ENCODE assay signal across 16 cellular contexts in genomic region chr16:67312450-67313118, GRCh38. TPM values are rescaled to one million over a fixed set of nuclear protein-coding genes. Genes with fewer than 3 reads are reported as not detected.
DNase-seq lines count a peak whose midpoint lies in the region; ATAC-seq, FAIRE-seq and TF ChIP-seq lines count a peak whose summit lies in the region.
"Had no signal": no experiment of that assay in that cellular context is flagged by ENCODE, and none has a peak within 500 bp of the region (broad histone marks: within the 10 kb centered on the region; RNA-seq: fewer than 3 reads in every experiment).

No MANE protein-coding gene starts in this region.

- FAIRE-seq in keratinocyte (lab: Jason Lieb, UNC) = no peak
- FAIRE-seq: kidney had no signal

- no peaks in the 10 kb centered on the region for H3K9me1 ChIP-seq in keratinocyte (ENCODE audit: control insufficient read depth, extremely low read depth, insufficient read depth, low read length)

- H3K9me3 Mint-ChIP-seq in activated T-cell treated with anti-CD3 and anti-CD28 coated beads, Interleukin-2, amount 50 U/mL, for 72 hours = no peaks in the 10 kb centered on the region
- H3K9me3 Mint-ChIP-seq in activated T-helper 17 cell treated with anti-CD3 and anti-CD28 coated beads, Interleukin-2, amount 50 U/mL, for 72 hours = no peaks in the 10 kb centered on the region
- no peaks in the 10 kb centered on the region for H3K9me3 Mint-ChIP-seq in CD8-positive, alpha-beta memory T cell

- no peak overlapping the region for H3K9ac ChIP-seq in keratinocyte (ENCODE audit: control insufficient read depth, extremely low read depth, insufficient read depth, low read length)

- no peak overlapping the region for H3K4me2 ChIP-seq in keratinocyte (ENCODE audit: control insufficient read depth, extremely low read depth, insufficient read depth, low read depth, low read length)

- intact Hi-C loops in transverse colon (cut with DNase I; ENCODE audit: low total_unique reads) (no loop called here), lower lobe of right lung (cut with DNase I) (no loop called here)

- H3K27me3 Mint-ChIP-seq in activated T-cell treated with anti-CD3 and anti-CD28 coated beads, Interleukin-2, amount 50 U/mL, for 72 hours (ENCODE audit: low read depth) = no peaks in the 10 kb centered on the region
- H3K27me3 Mint-ChIP-seq in activated T-helper 17 cell treated with anti-CD3 and anti-CD28 coated beads, Interleukin-2, amount 50 U/mL, for 72 hours = peaks cover 3% of the 10 kb centered on the region
- peaks cover 3 to 20% of the 10 kb centered on the region in 2 donors for H3K27me3 Mint-ChIP-seq in CD8-positive, alpha-beta memory T cell

- H3K36me3 ChIP-seq in keratinocyte (ENCODE audit: control insufficient read depth in 2 of 2, extremely low read depth in 1 of 2, insufficient read depth in 2 of 2, low read length in 2 of 2) (no peaks in the 10 kb centered on the region), transverse colon (no peaks in the 10 kb centered on the region), lower lobe of right lung (no peaks in the 10 kb centered on the region)
- no peaks in the 10 kb centered on the region for H3K36me3 ChIP-seq in CD8-positive, alpha-beta memory T cell (ENCODE audit: insufficient read depth, low read length)
- H3K36me3 ChIP-seq: gastrocnemius medialis had no signal

- peaks cover 58% of the 10 kb centered on the region for H3K4me1 Mint-ChIP-seq in activated T-cell treated with anti-CD3 and anti-CD28 coated beads, Interleukin-2, amount 50 U/mL, for 72 hours (ENCODE audit: low read depth)
- H3K4me1 Mint-ChIP-seq in activated T-helper 17 cell treated with anti-CD3 and anti-CD28 coated beads, Interleukin-2, amount 50 U/mL, for 72 hours = peaks cover 32% of the 10 kb centered on the region
- H3K4me1 Mint-ChIP-seq in CD8-positive, alpha-beta memory T cell = peaks cover 0 to 5% (median 5%) of the 10 kb centered on the region in 3 donors

- peak overlapping the region; percentile 76 for H3K27ac ChIP-seq in keratinocyte (ENCODE audit: control insufficient read depth, insufficient read depth, low read length)
- H3K27ac ChIP-seq in transverse colon = peak overlapping the region; percentile 8 to 47 (median 34)
- H3K27ac ChIP-seq in lower lobe of right lung = no peak overlapping the region
- no peak overlapping the region for H3K27ac ChIP-seq in CD8-positive, alpha-beta memory T cell (ENCODE audit: low read depth, low read length)
- H3K27ac ChIP-seq: gastrocnemius medialis had no signal

- H3K4me3 ChIP-seq in keratinocyte (ENCODE audit: control insufficient read depth in 2 of 3, extremely low read depth in 1 of 3, insufficient read depth in 2 of 3, low read depth in 1 of 3, low read length in 3 of 3) (no peak overlapping the region), transverse colon (no peak overlapping the region), lower lobe of right lung (no peak overlapping the region)
- H3K4me3 ChIP-seq in CD8-positive, alpha-beta memory T cell (ENCODE audit: low read length) = no peak overlapping the region
- H3K4me3 ChIP-seq: gastrocnemius medialis had no signal

- no peak for ATAC-seq in activated T-cell treated with anti-CD3 and anti-CD28 coated beads, Interleukin-2, amount 50 U/mL, for 72 hours (replicated peaks in 1 of 2)
- ATAC-seq in activated T-helper 17 cell treated with anti-CD3 and anti-CD28 coated beads, Interleukin-2, amount 50 U/mL, for 72 hours (replicated peaks) = no peak
- ATAC-seq in lower lobe of right lung = no peak

- CTCF ChIA-PET in CD8-positive, alpha-beta memory T cell (lab: Charles Lee) = interaction anchor here (0.9 kb wide), 1 partner anchor 35 kb away, joined by 3 read pairs; no protein-coding TSS in a partner anchor

- no peak overlapping the region for H2AFZ ChIP-seq in keratinocyte (ENCODE audit: control insufficient read depth, low read length)

- TF ChIP-seq EP300 in transverse colon (IDR thresholded peaks at IDR 0.05; ENCODE audit: low read depth) = no peak

- in situ Hi-C loops in transverse colon (cut with MboI; ENCODE audit: low pct_ligation_motif_present in 1 of 4, low pct_unique_long_range_greater_than_20kb in 1 of 4, low sequenced_read_pairs in 3 of 4) = no loop called here

- H3K79me2 ChIP-seq in keratinocyte (ENCODE audit: control insufficient read depth, insufficient read depth, low read length) = no peaks in the 10 kb centered on the region

- 73% methylated on average over 2 of the region's 2 CpGs; no CpG with 5 or more reads in 1 of the 2 donors for WGBS in transverse colon (ENCODE audit: low coverage in 1 of 2), 2 donors

- H3K4me1 ChIP-seq in keratinocyte (ENCODE audit: control insufficient read depth, extremely low read depth, insufficient read depth, low read length) = peaks cover 12% of the 10 kb centered on the region
- no peaks in the 10 kb centered on the region for H3K4me1 ChIP-seq in transverse colon
- H3K4me1 ChIP-seq in lower lobe of right lung = no peaks in the 10 kb centered on the region
- no peaks in the 10 kb centered on the region for H3K4me1 ChIP-seq in CD8-positive, alpha-beta memory T cell (ENCODE audit: insufficient read depth, low read length)
- H3K4me1 ChIP-seq: gastrocnemius medialis had no signal

- H3K27ac Mint-ChIP-seq in activated T-cell treated with anti-CD3 and anti-CD28 coated beads, Interleukin-2, amount 50 U/mL, for 72 hours = peak overlapping the region; percentile 95
- peak overlapping the region; percentile 95 for H3K27ac Mint-ChIP-seq in activated T-helper 17 cell treated with anti-CD3 and anti-CD28 coated beads, Interleukin-2, amount 50 U/mL, for 72 hours
- peak overlapping the region in 1 of 8 donors; percentile 74 for H3K27ac Mint-ChIP-seq in CD8-positive, alpha-beta memory T cell
- H3K27ac Mint-ChIP-seq: T-helper 17 cell had no signal

- peaks cover 0 to 2% of the 10 kb centered on the region in 2 donors for H3K36me3 Mint-ChIP-seq in activated T-cell treated with anti-CD3 and anti-CD28 coated beads, Interleukin-2, amount 50 U/mL, for 72 hours (ENCODE audit: insufficient read depth in 2 of 2)
- no peaks in the 10 kb centered on the region for H3K36me3 Mint-ChIP-seq in activated T-helper 17 cell treated with anti-CD3 and anti-CD28 coated beads, Interleukin-2, amount 50 U/mL, for 72 hours (ENCODE audit: low read depth)
- H3K36me3 Mint-ChIP-seq in CD8-positive, alpha-beta memory T cell = no peaks in the 10 kb centered on the region

- H4K20me1 ChIP-seq in keratinocyte (ENCODE audit: control insufficient read depth, extremely low read depth, insufficient read depth, low read length) = no peaks in the 10 kb centered on the region

- peak overlapping the region; percentile 60 to 66 for H3K4me3 Mint-ChIP-seq in activated T-cell treated with anti-CD3 and anti-CD28 coated beads, Interleukin-2, amount 50 U/mL, for 72 hours
- peak overlapping the region; percentile 53 for H3K4me3 Mint-ChIP-seq in activated T-helper 17 cell treated with anti-CD3 and anti-CD28 coated beads, Interleukin-2, amount 50 U/mL, for 72 hours
- H3K4me3 Mint-ChIP-seq in CD8-positive, alpha-beta memory T cell = no peak overlapping the region
- H3K4me3 Mint-ChIP-seq: T-helper 17 cell had no signal

- H3K9me3 ChIP-seq in keratinocyte (ENCODE audit: control insufficient read depth, low read depth, low read length) (no peaks in the 10 kb centered on the region), transverse colon (no peaks in the 10 kb centered on the region), lower lobe of right lung (no peaks in the 10 kb centered on the region)
- no peaks in the 10 kb centered on the region for H3K9me3 ChIP-seq in CD8-positive, alpha-beta memory T cell (ENCODE audit: low read length)
- H3K9me3 ChIP-seq: gastrocnemius medialis had no signal

- DNase-seq in activated T-cell treated with anti-CD3 and anti-CD28 coated beads, Interleukin-2, amount 50 U/mL, for 72 hours = no peak
- no peak for DNase-seq in activated T-cell treated with anti-CD3 and anti-CD28 coated beads, Interleukin-2, amount 50 U/mL, for 1 hour
- no peak for DNase-seq in keratinocyte (ENCODE audit: low read depth, low spot score)
- DNase-seq in transverse colon = no peak
- DNase-seq in lower lobe of right lung = no peak
- no peak for DNase-seq in CD8-positive, alpha-beta memory T cell
- DNase-seq in cortex of kidney (lab: John Stamatoyannopoulos, UW) = no peak
- DNase-seq: AML-193; cerebellar nuclear complex; gastrocnemius medialis; GDM1; kidney; NCI-H1694 treated with DMSO at 0.1 percent for 48 hours; stimulated activated CD4-positive, alpha-beta T cell treated with anti-CD3 and anti-CD28 coated beads, Interleukin-2, amount 100 ng/mL, for 48 hours; T-helper 17 cell had no signal

- dilution Hi-C loops in keratinocyte (cut with MboI; ENCODE audit: extremely low pct_ligation_motif_present, low sequenced_read_pairs) = no loop called here

- TF ChIP-seq CTCF in keratinocyte (optimal IDR thresholded peaks at IDR 0.05 in 1 of 3, IDR thresholded peaks at IDR 0.05 in 1 of 3, conservative IDR thresholded peaks at IDR 0.05 in 1 of 3; ENCODE audit: extremely low read depth in 1 of 3, insufficient read depth in 2 of 3, low read length in 3 of 3) (no peak), transverse colon (IDR thresholded peaks at IDR 0.05) (no peak), lower lobe of right lung (IDR thresholded peaks at IDR 0.05) (no peak)

- POLR2A ChIA-PET in CD8-positive, alpha-beta memory T cell (lab: Charles Lee) = interaction anchor here (0.8 kb wide), 1 partner anchor 16 kb away, joined by 3 read pairs; no protein-coding TSS in a partner anchor

- TF ChIP-seq POLR2A in transverse colon (IDR thresholded peaks at IDR 0.05) = no peak

- H3K27me3 ChIP-seq in keratinocyte (ENCODE audit: control insufficient read depth, extremely low read depth, insufficient read depth, low read length) (no peaks in the 10 kb centered on the region), transverse colon (no peaks in the 10 kb centered on the region), lower lobe of right lung (ENCODE audit: low read depth) (no peaks in the 10 kb centered on the region)
- H3K27me3 ChIP-seq in CD8-positive, alpha-beta memory T cell (ENCODE audit: insufficient read depth, low read length, poor library complexity, severe bottlenecking) = no peaks in the 10 kb centered on the region
- H3K27me3 ChIP-seq: gastrocnemius medialis had no signal

RNA-seq across cellular contexts. Expression of gene KCTD19, which starts 14.0 kb away (rescaled TPM):
- total RNA-seq in activated T-cell treated with anti-CD3 and anti-CD28 coated beads, Interleukin-2, amount 50 U/mL, for 72 hours = 1 to 10 TPM; 7.9 to 8.5 TPM
- 1 to 10 TPM in 1 of 2 donors, under 1 TPM in 1; 0.50 to 4.4 TPM for total RNA-seq in activated T-helper 17 cell treated with anti-CD3 and anti-CD28 coated beads, Interleukin-2, amount 50 U/mL, for 72 hours
- polyA plus RNA-seq in keratinocyte = not detected in 3 replicates
- polyA plus RNA-seq in keratinocyte (2011; ENCODE audit: low read depth) = not detected
- polyA plus RNA-seq in keratinocyte (2011; cell fraction: cytosol; rRNA removed) = not detected in 2 replicates
- not detected in 2 replicates for polyA plus RNA-seq in keratinocyte (2011; cell fraction: nucleus; rRNA removed)
- polyA plus RNA-seq in keratinocyte (2012; ENCODE audit: low replicate concordance) = 0.06 TPM in 1 of 2 replicates, not detected in the other
- polyA minus RNA-seq in keratinocyte = not detected in 3 replicates
- polyA minus RNA-seq in keratinocyte (2011; cell fraction: cytosol; rRNA and poly(A)+ RNA removed) = not detected
- polyA minus RNA-seq in keratinocyte (2011; cell fraction: nucleus; rRNA and poly(A)+ RNA removed) = not detected in 2 replicates
- total RNA-seq in transverse colon = not detected
- total RNA-seq in lower lobe of right lung = 0.74 TPM
- 1 to 10 TPM in 1 of 2 experiments, under 1 TPM in 1; 0.71 to 1.4 TPM for total RNA-seq in CD8-positive, alpha-beta memory T cell
- not detected for polyA plus RNA-seq in CD8-positive, alpha-beta memory T cell
- total RNA-seq: gastrocnemius medialis, T-helper 17 cell had no signal

RNA-seq across cellular contexts. Expression of gene LRRC36, which starts 14.0 kb away (rescaled TPM):
- 1 to 10 TPM; 3.1 to 4.4 TPM for total RNA-seq in activated T-cell treated with anti-CD3 and anti-CD28 coated beads, Interleukin-2, amount 50 U/mL, for 72 hours
- 1 to 10 TPM in 1 of 2 donors, not detected in 1; 1.6 TPM for total RNA-seq in activated T-helper 17 cell treated with anti-CD3 and anti-CD28 coated beads, Interleukin-2, amount 50 U/mL, for 72 hours
- polyA plus RNA-seq in keratinocyte = not detected in 3 replicates
- polyA plus RNA-seq in keratinocyte (2011; ENCODE audit: low read depth) = not detected
- not detected in 2 replicates for polyA plus RNA-seq in keratinocyte (2011; cell fraction: cytosol; rRNA removed)
- polyA plus RNA-seq in keratinocyte (2011; cell fraction: nucleus; rRNA removed) = not detected in 2 replicates
- polyA plus RNA-seq in keratinocyte (2012; ENCODE audit: low replicate concordance) = not detected in 2 replicates
- polyA minus RNA-seq in keratinocyte = not detected in 3 replicates
- not detected for polyA minus RNA-seq in keratinocyte (2011; cell fraction: cytosol; rRNA and poly(A)+ RNA removed)
- not detected in 2 replicates for polyA minus RNA-seq in keratinocyte (2011; cell fraction: nucleus; rRNA and poly(A)+ RNA removed)
- total RNA-seq in transverse colon = under 1 TPM in 1 of 4 donors, not detected in 3; 0.79 TPM
- 42.1 TPM for total RNA-seq in lower lobe of right lung
- total RNA-seq in CD8-positive, alpha-beta memory T cell = under 1 TPM; 0.28 to 0.31 TPM
- not detected for polyA plus RNA-seq in CD8-positive, alpha-beta memory T cell
- total RNA-seq: gastrocnemius medialis, T-helper 17 cell had no signal

RNA-seq across cellular contexts. Expression of gene PLEKHG4, which starts 33.3 kb away (rescaled TPM):
- total RNA-seq in activated T-cell treated with anti-CD3 and anti-CD28 coated beads, Interleukin-2, amount 50 U/mL, for 72 hours = 10 to 100 TPM; 30.4 to 46.9 TPM
- 10 to 100 TPM in 1 of 2 donors, 1 to 10 TPM in 1; 6.4 to 29.0 TPM for total RNA-seq in activated T-helper 17 cell treated with anti-CD3 and anti-CD28 coated beads, Interleukin-2, amount 50 U/mL, for 72 hours
- polyA plus RNA-seq in keratinocyte = 0.80 to 4.3 TPM (median 1.3 TPM) in 3 replicates
- polyA plus RNA-seq in keratinocyte (2011; ENCODE audit: low read depth) = 0.94 TPM
- 0.68 and 1.3 TPM in 2 replicates for polyA plus RNA-seq in keratinocyte (2011; cell fraction: cytosol; rRNA removed)
- polyA plus RNA-seq in keratinocyte (2011; cell fraction: nucleus; rRNA removed) = 7.1 and 9.7 TPM in 2 replicates
- polyA plus RNA-seq in keratinocyte (2012; ENCODE audit: low replicate concordance) = 0.60 and 4.4 TPM in 2 replicates
- polyA minus RNA-seq in keratinocyte = 1.4 to 4.9 TPM (median 2.5 TPM) in 3 replicates
- 7.7 TPM for polyA minus RNA-seq in keratinocyte (2011; cell fraction: cytosol; rRNA and poly(A)+ RNA removed)
- 2.5 and 2.6 TPM in 2 replicates for polyA minus RNA-seq in keratinocyte (2011; cell fraction: nucleus; rRNA and poly(A)+ RNA removed)
- total RNA-seq in transverse colon (10 to 100 TPM in 2 of 4 donors, 1 to 10 TPM in 1, under 1 TPM in 1; 0.80 to 12.2 (median 8.7) TPM), lower lobe of right lung (12.4 TPM)
- total RNA-seq in CD8-positive, alpha-beta memory T cell = 10 to 100 TPM; 25.3 to 29.3 TPM
- polyA plus RNA-seq in CD8-positive, alpha-beta memory T cell = 1.6 TPM

Comparison
In these comparisons a context has a peak if more than half of its experiments do, and no peak if none do; other contexts are left out.
1. H3K4me3 Mint-ChIP-seq: peak in activated T-cell treated with anti-CD3 and anti-CD28 coated beads, Interleukin-2, amount 50 U/mL, for 72 hours (2 of 2) and activated T-helper 17 cell treated with anti-CD3 and anti-CD28 coated beads, Interleukin-2, amount 50 U/mL, for 72 hours (single experiment); none in CD8-positive, alpha-beta memory T cell (0 of 7).
2. H3K27ac ChIP-seq: peak in keratinocyte (single experiment) and transverse colon (4 of 4); none in lower lobe of right lung (single experiment) and CD8-positive, alpha-beta memory T cell (single experiment).